Comparison of ENCODE assay signal across 18 cellular contexts in the genomic region with DNA sequence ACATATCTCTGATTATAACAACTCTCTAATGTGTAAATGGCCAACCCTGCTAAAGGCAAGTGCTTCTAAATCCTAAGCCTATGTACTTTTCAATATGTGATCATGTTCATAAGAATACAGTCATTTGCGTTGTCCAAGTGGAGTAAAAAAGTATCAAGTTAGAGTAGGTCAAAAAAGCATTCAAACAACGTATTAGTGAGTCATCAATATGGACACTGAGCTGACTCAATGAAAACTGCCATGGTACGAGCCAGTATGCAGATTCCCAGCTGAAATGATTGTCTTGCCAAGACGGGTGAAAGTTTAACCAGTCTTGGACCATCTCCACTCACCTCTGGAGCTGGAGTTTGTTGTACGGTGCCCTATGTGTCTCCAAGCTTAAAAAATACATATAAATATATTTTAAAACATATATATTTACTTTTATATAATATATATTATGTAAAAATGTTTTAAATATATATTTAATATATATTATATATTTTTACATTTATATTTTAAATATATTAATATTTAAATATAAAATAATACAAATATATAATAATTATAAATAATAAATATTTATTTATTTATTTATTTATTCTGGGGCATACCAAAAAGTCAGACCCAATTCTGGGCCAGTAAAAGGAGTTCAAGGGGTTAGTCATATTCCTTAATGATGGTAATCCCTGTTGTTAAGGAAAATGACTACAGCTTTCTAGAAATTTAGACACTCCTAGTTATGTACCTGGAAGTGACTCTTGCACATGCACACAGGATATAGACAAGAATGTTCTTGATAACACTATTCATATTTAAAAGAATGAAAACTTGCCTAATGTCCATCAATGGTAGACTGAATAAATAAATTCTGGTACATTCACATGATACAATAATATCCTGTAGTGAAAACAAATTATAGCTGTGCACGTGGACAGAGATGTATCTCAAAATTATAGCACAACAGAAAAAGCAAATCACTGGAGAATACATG. TPM values are rescaled to one million over a fixed set of nuclear protein-coding genes. Genes with fewer than 3 reads are reported as not detected.
DNase-seq lines count a peak whose midpoint lies in the region; ATAC-seq and TF ChIP-seq lines count a peak whose summit lies in the region.
"Had no signal": no experiment of that assay in that cellular context is flagged by ENCODE, and none has a peak within 500 bp of the region (broad histone marks: within the 10 kb centered on the region; RNA-seq: fewer than 3 reads in every experiment).

No MANE protein-coding gene starts in this region.

- no peak for ATAC-seq in PC-3
- ATAC-seq in GM21360 (IDR thresholded peaks at IDR 0.05; ENCODE audit: unreplicated experiment): no peak
- ATAC-seq: activated CD4-positive, CD25-positive, alpha-beta regulatory T cell treated with anti-CD3 and anti-CD28 coated beads, Interleukin-2, amount 50 U/mL, for 24 hours; activated T-helper 17 cell treated with anti-CD3 and anti-CD28 coated beads, Interleukin-2, amount 50 U/mL, for 72 hours had no signal

- DNase-seq in PC-3 (peak; percentile 27), fibroblast of mammary gland (ENCODE audit: low read depth) (peak; percentile 52), mucosa of gallbladder (ENCODE audit: low spot score) (peak; percentile 81), AML-193 (lab: John Stamatoyannopoulos, UW) (no peak), esophagus muscularis mucosa (ENCODE audit: extremely low spot score) (no peak), NCI-H524 (lab: John Stamatoyannopoulos, UW) (no peak)
- DNase-seq: CD4-positive, CD25-positive, alpha-beta regulatory T cell; EL; HFFc6; NCI-H2029; SIG-M5; stimulated activated CD4-positive, alpha-beta T cell treated with anti-CD3 and anti-CD28 coated beads, Interleukin-12 subunit alpha, Interleukin-12 subunit beta, amount 100 ng/mL, for 4 hours; T-helper 2 cell; tibial artery had no signal

- H3K4me2 ChIP-seq in PC-3 (ENCODE audit: low read length): no peak overlapping the region

- peaks cover 21% of the 10 kb centered on the region for H3K4me1 ChIP-seq in PC-3 (ENCODE audit: insufficient read depth, low read length)
- peaks cover 4 to 59% (median 42%) of the 10 kb centered on the region in 4 donors for H3K4me1 ChIP-seq in esophagus muscularis mucosa

- H4K20me1 ChIP-seq in PC-3 (ENCODE audit: low read length): no peaks in the 10 kb centered on the region

- no peak for TF ChIP-seq EP300 in esophagus muscularis mucosa (IDR thresholded peaks at IDR 0.05)

- CTCF ChIA-PET in PC-3 (lab: Charles Lee): no interaction called here

- TF ChIP-seq POLR2A in esophagus muscularis mucosa (IDR thresholded peaks at IDR 0.05; ENCODE audit: low read depth): no peak

- no peak overlapping the region for H2AFZ ChIP-seq in PC-3 (ENCODE audit: low read length)

- intact Hi-C loops in PC-3 (cut with micrococcal nuclease) (no loop called here), esophagus muscularis mucosa (cut with DNase I) (loop anchor here (10.0 kb wide), 1 partner anchor 61 kb away; no protein-coding TSS in a partner anchor)

- WGBS in esophagus muscularis mucosa: 93% methylated on average over 6 of the region's 6 CpGs

- no peak overlapping the region for H3K9ac ChIP-seq in PC-3 (ENCODE audit: low read length)

- no peaks in the 10 kb centered on the region for H3K9me3 ChIP-seq in PC-3 (ENCODE audit: low read length)
- H3K9me3 ChIP-seq in esophagus muscularis mucosa: no peaks in the 10 kb centered on the region
- H3K9me3 ChIP-seq: tibial artery had no signal

- H3K4me3 ChIP-seq in PC-3 (ENCODE audit: low read length) (no peak overlapping the region), fibroblast of mammary gland (ENCODE audit: control insufficient read depth, low read depth, low read length) (no peak overlapping the region), esophagus muscularis mucosa (no peak overlapping the region)
- H3K4me3 ChIP-seq: tibial artery had no signal

- no peaks in the 10 kb centered on the region for H3K36me3 ChIP-seq in PC-3 (ENCODE audit: low read depth, low read length)
- H3K36me3 ChIP-seq in esophagus muscularis mucosa: peaks cover 0 to 9% (median 0%) of the 10 kb centered on the region in 4 donors

- no peak for TF ChIP-seq CTCF in 22Rv1 (IDR thresholded peaks at IDR 0.05)
- TF ChIP-seq CTCF in PC-3 (conservative IDR thresholded peaks at IDR 0.05; ENCODE audit: low read depth, low read length): no peak
- no peak for TF ChIP-seq CTCF in fibroblast of mammary gland (conservative IDR thresholded peaks at IDR 0.05; ENCODE audit: control insufficient read depth, insufficient read depth, low read depth, low read length)
- TF ChIP-seq CTCF in esophagus muscularis mucosa (IDR thresholded peaks at IDR 0.05): no peak

- POLR2A ChIA-PET in PC-3 (lab: Charles Lee; ENCODE audit: unreplicated experiment): no interaction called here

- H3K27ac ChIP-seq in 22Rv1 (peak overlapping the region; percentile 84), PC-3 (ENCODE audit: low read length) (no peak overlapping the region), esophagus muscularis mucosa (replicated peaks in 1 of 4) (peak overlapping the region in 2 of 4 donors; percentile 31 to 42)
- H3K27ac ChIP-seq: tibial artery had no signal

- H3K9me2 ChIP-seq in PC-3 (replicated peaks; ENCODE audit: low read length): no peaks in the 10 kb centered on the region

- no TSS peak for BruUV-seq in PC-3 (replicated peaks; lab: Mats Ljungman, UMichigan)

- H3K27me3 ChIP-seq in PC-3 (ENCODE audit: low read length) (no peaks in the 10 kb centered on the region), esophagus muscularis mucosa (no peaks in the 10 kb centered on the region)
- H3K27me3 ChIP-seq: tibial artery had no signal

- H3F3A ChIP-seq in PC-3 (ENCODE audit: low read length, unreplicated experiment): no peaks in the 10 kb centered on the region

- H3K79me2 ChIP-seq in PC-3 (ENCODE audit: low read length): no peaks in the 10 kb centered on the region

RNA-seq across cellular contexts. Expression of a gene that starts 27.2 kb away (rescaled TPM):
- total RNA-seq in PC-3 (2014; rRNA removed) (0.69 and 0.84 TPM in 2 replicates), mucosa of gallbladder (47.3 TPM), esophagus muscularis mucosa (10 to 100 TPM; 43.5 to 71.4 (median 63.0) TPM)
- total RNA-seq: activated T-helper 17 cell treated with anti-CD3 and anti-CD28 coated beads, Interleukin-2, amount 50 U/mL, for 72 hours; CD4-positive, CD25-positive, alpha-beta regulatory T cell had no signal

Comparison
In these comparisons a context has a peak if more than half of its experiments do, and no peak if none do; other contexts are left out.
1. DNase-seq: peak in PC-3 (single experiment), fibroblast of mammary gland (single experiment) and mucosa of gallbladder (single experiment); none in AML-193 (0 of 2), esophagus muscularis mucosa (single experiment) and NCI-H524 (0 of 2).
2. RNA of a gene that starts 27.2 kb away (total RNA-seq): 43.5 to 71.4 TPM in esophagus muscularis mucosa and 47.3 TPM in mucosa of gallbladder (single experiment); 0.69 to 0.84 TPM in PC-3; every median in the first group is over 10 times any median in the second.